Comparison of ENCODE assay signal across 10 cellular contexts in genomic region chr1:157496121-157496526, GRCh38. TPM values are rescaled to one million over a fixed set of nuclear protein-coding genes. Genes with fewer than 3 reads are reported as not detected.
A peak's percentile ranks its signal among the peaks of the same experiment; 100 is the strongest.
DNase-seq lines count a peak whose midpoint lies in the region; ATAC-seq and TF ChIP-seq lines count a peak whose summit lies in the region.
"Had no signal": no experiment of that assay in that cellular context is flagged by ENCODE, and none has a peak within 500 bp of the region (broad histone marks: within the 10 kb centered on the region; RNA-seq: fewer than 3 reads in every experiment).

No MANE protein-coding gene starts in this region.

- H3K36me3 ChIP-seq in breast epithelium (no peaks in the 10 kb centered on the region), kidney epithelial cell (ENCODE audit: control insufficient read depth, insufficient read depth, low read length) (no peaks in the 10 kb centered on the region)

- H3K27me3 ChIP-seq in breast epithelium: no peaks in the 10 kb centered on the region
- H3K27me3 ChIP-seq in kidney epithelial cell (ENCODE audit: control insufficient read depth, insufficient read depth, low read length): peaks cover 3% of the 10 kb centered on the region

- no peaks in the 10 kb centered on the region for H3K36me3 Mint-ChIP-seq in stimulated activated memory B cell treated with anti-CD40 and anti-IgM and Interleukin-4, amounts not matched to agents 10 μg/mL and 1 μg/mL and 100 μg/mL, for 72 hours

- H3K9me3 ChIP-seq in breast epithelium: no peaks in the 10 kb centered on the region

- no peak for TF ChIP-seq POLR2A in breast epithelium (IDR thresholded peaks at IDR 0.05)

- H3K4me3 ChIP-seq in breast epithelium: no peak overlapping the region
- no peak overlapping the region for H3K4me3 ChIP-seq in kidney epithelial cell (ENCODE audit: low read depth, low read length)

- H3K4me3 Mint-ChIP-seq in stimulated activated memory B cell treated with anti-CD40 and anti-IgM and Interleukin-4, amounts not matched to agents 10 μg/mL and 1 μg/mL and 100 μg/mL, for 72 hours: no peak overlapping the region
- H3K4me3 Mint-ChIP-seq: central memory CD8-positive, alpha-beta T cell had no signal

- peaks cover 34% of the 10 kb centered on the region for H3K4me1 Mint-ChIP-seq in stimulated activated memory B cell treated with anti-CD40 and anti-IgM and Interleukin-4, amounts not matched to agents 10 μg/mL and 1 μg/mL and 100 μg/mL, for 72 hours
- H3K4me1 Mint-ChIP-seq: central memory CD8-positive, alpha-beta T cell had no signal

- peak; percentile 60 for ATAC-seq in HG03378 (IDR thresholded peaks at IDR 0.05; ENCODE audit: unreplicated experiment)
- peak; percentile 58 for ATAC-seq in stimulated activated memory B cell treated with anti-CD40 and anti-IgM and Interleukin-4, amounts not matched to agents 10 μg/mL and 1 μg/mL and 100 μg/mL, for 72 hours

- H3K27ac ChIP-seq in breast epithelium: no peak overlapping the region

- H3K27ac Mint-ChIP-seq in stimulated activated memory B cell treated with anti-CD40 and anti-IgM and Interleukin-4, amounts not matched to agents 10 μg/mL and 1 μg/mL and 100 μg/mL, for 72 hours: no peak overlapping the region

- DNase-seq in NCI-H2196 (lab: John Stamatoyannopoulos, UW; ENCODE audit: unreplicated experiment): peak; percentile 37
- DNase-seq in NCI-H2196 treated with DMSO at 0.1 percent for 48 hours (lab: John Stamatoyannopoulos, UW; ENCODE audit: unreplicated experiment): no peak
- DNase-seq in SHP77 (lab: John Stamatoyannopoulos, UW): peak; percentile 34 to 75
- DNase-seq in breast epithelium (ENCODE audit: low spot score in 2 of 2): no peak
- no peak for DNase-seq in kidney epithelial cell (ENCODE audit: low read depth)
- no peak for DNase-seq in ureter (ENCODE audit: low spot score)

- H3K9me3 Mint-ChIP-seq in stimulated activated memory B cell treated with anti-CD40 and anti-IgM and Interleukin-4, amounts not matched to agents 10 μg/mL and 1 μg/mL and 100 μg/mL, for 72 hours: no peaks in the 10 kb centered on the region
- H3K9me3 Mint-ChIP-seq: central memory CD8-positive, alpha-beta T cell had no signal

- TF ChIP-seq CTCF in breast epithelium (IDR thresholded peaks at IDR 0.05) (peak; percentile 40 to 78 (median 58)), kidney epithelial cell (IDR thresholded peaks at IDR 0.05; ENCODE audit: insufficient read depth, low read length, poor library complexity, severe bottlenecking) (peak; percentile 77)

- H3K27me3 Mint-ChIP-seq in stimulated activated memory B cell treated with anti-CD40 and anti-IgM and Interleukin-4, amounts not matched to agents 10 μg/mL and 1 μg/mL and 100 μg/mL, for 72 hours: no peaks in the 10 kb centered on the region

- no peaks in the 10 kb centered on the region for H3K4me1 ChIP-seq in breast epithelium

- intact Hi-C loops in breast epithelium (cut with DNase I; ENCODE audit: low total_unique reads): loop anchor here (10.0 kb wide), 1 partner anchor 311 kb away; no protein-coding TSS in a partner anchor

RNA-seq across cellular contexts. Expression of gene FCRL5, which starts 56.2 kb away (rescaled TPM):
- 1 to 10 TPM in 2 of 3 donors, not detected in 1; 1.6 to 5.2 TPM for total RNA-seq in breast epithelium
- total RNA-seq in kidney epithelial cell: not detected in 2 replicates
- total RNA-seq in ureter: 3.8 TPM
- total RNA-seq: temporal lobe had no signal

Comparison
In these comparisons a context has a peak if more than half of its experiments do, and no peak if none do; other contexts are left out.
1. DNase-seq: peak in NCI-H2196 (single experiment) and SHP77 (2 of 2); none in NCI-H2196 treated with DMSO at 0.1 percent for 48 hours (single experiment), breast epithelium (0 of 2), kidney epithelial cell (single experiment) and ureter (single experiment).